Comparison of ENCODE assay signal across 17 cellular contexts in the genomic region with DNA sequence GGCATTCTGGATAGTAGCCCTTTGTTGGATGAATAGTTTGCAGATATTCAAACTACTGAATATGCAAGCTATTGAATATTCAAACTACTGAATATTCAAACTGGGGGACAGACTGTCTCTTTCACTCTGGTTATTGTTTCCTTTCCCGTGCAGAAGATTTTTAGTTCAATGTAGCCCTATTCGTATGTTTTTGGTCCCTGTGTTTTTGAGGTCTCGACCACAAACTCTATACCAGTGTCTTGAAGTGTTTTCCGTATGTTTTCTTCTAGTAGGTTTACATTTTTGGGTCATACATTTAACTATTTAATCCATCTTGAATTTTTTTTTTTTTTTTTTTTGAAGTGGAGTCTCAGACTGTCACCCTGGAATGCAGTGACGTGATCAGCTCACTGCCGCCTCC.
"Had no signal": no experiment of that assay in that cellular context is flagged by ENCODE, and none has a peak within 500 bp of the region (broad histone marks: within the 10 kb centered on the region; RNA-seq: fewer than 3 reads in every experiment).

No MANE protein-coding gene starts in this region.

- H3K9me3 Mint-ChIP-seq: natural killer cell had no signal

- ATAC-seq: activated CD4-positive, CD25-positive, alpha-beta regulatory T cell treated with anti-CD3 and anti-CD28 coated beads, Interleukin-2, amount 50 U/mL, for 24 hours; activated T-cell treated with anti-CD3 and anti-CD28 coated beads, Interleukin-2, amount 50 U/mL, for 4 hours; foreskin keratinocyte; left lung; natural killer cell; sciatic nerve; stimulated activated naive B cell treated with anti-CD40 and anti-IgM and Interleukin-4, amounts not matched to agents 10 μg/mL and 1 μg/mL and 100 μg/mL, for 72 hours had no signal

- H3K27ac Mint-ChIP-seq: activated CD4-positive, alpha-beta memory T cell treated with anti-CD3 and anti-CD28 coated beads, Interleukin-2, amount 10 ng/mL, durations not matched to agents 7 days and 5 days; activated CD4-positive, alpha-beta T cell treated with anti-CD3 and anti-CD28 coated beads, Interleukin-2, amount 10 ng/mL, durations not matched to agents 24 days and 14 days; natural killer cell; stimulated activated naive B cell treated with anti-CD40 and anti-IgM and Interleukin-4, amounts not matched to agents 10 μg/mL and 1 μg/mL and 100 μg/mL, for 72 hours had no signal

- H3K27me3 Mint-ChIP-seq: activated CD4-positive, alpha-beta memory T cell treated with anti-CD3 and anti-CD28 coated beads, Interleukin-2, amount 10 ng/mL, durations not matched to agents 7 days and 5 days; activated CD4-positive, alpha-beta T cell treated with anti-CD3 and anti-CD28 coated beads, Interleukin-2, amount 10 ng/mL, durations not matched to agents 24 days and 14 days; brain; stimulated activated naive B cell treated with anti-CD40 and anti-IgM and Interleukin-4, amounts not matched to agents 10 μg/mL and 1 μg/mL and 100 μg/mL, for 72 hours had no signal

- DNase-seq: activated CD4-positive, alpha-beta memory T cell treated with anti-CD3 and anti-CD28 coated beads, Interleukin-2, amount 10 ng/mL, durations not matched to agents 7 days and 5 days; activated CD4-positive, alpha-beta T cell treated with anti-CD3 and anti-CD28 coated beads, Interleukin-2, amount 10 ng/mL, durations not matched to agents 24 days and 14 days; activated effector memory CD4-positive, alpha-beta T cell treated with anti-CD3 and anti-CD28 coated beads, Interleukin-2, amount 50 U/mL, for 16 hours; activated T-cell treated with anti-CD3 and anti-CD28 coated beads, Interleukin-2, amount 50 U/mL, for 4 hours; aorta; effector memory CD4-positive, alpha-beta T cell; foreskin keratinocyte; kidney glomerular epithelial cell; left lung; natural killer cell; small intestine; stimulated activated CD4-positive, alpha-beta T cell treated with anti-CD3 and anti-CD28 coated beads, Interleukin-2, amount 100 ng/mL, for 24 hours; stimulated activated naive B cell treated with anti-CD40 and anti-IgM and Interleukin-4, amounts not matched to agents 10 μg/mL and 1 μg/mL and 100 μg/mL, for 72 hours; upper lobe of left lung had no signal

- H3K4me1 Mint-ChIP-seq: brain had no signal

- H3K4me3 Mint-ChIP-seq: activated CD4-positive, alpha-beta memory T cell treated with anti-CD3 and anti-CD28 coated beads, Interleukin-2, amount 10 ng/mL, durations not matched to agents 7 days and 5 days; activated CD4-positive, alpha-beta T cell treated with anti-CD3 and anti-CD28 coated beads, Interleukin-2, amount 10 ng/mL, durations not matched to agents 24 days and 14 days; activated T-cell treated with anti-CD3 and anti-CD28 coated beads, Interleukin-2, amount 50 U/mL, for 4 hours; natural killer cell; stimulated activated naive B cell treated with anti-CD40 and anti-IgM and Interleukin-4, amounts not matched to agents 10 μg/mL and 1 μg/mL and 100 μg/mL, for 72 hours had no signal
